21 cellular contexts compared by ENCODE assay signal in genomic region chr20:17828598-17829144, GRCh38.
A peak's percentile ranks its signal among the peaks of the same experiment; 100 is the strongest.
DNase-seq lines count a peak whose midpoint lies in the region; ATAC-seq, FAIRE-seq and TF ChIP-seq lines count a peak whose summit lies in the region.
"Had no signal": no experiment of that assay in that cellular context is flagged by ENCODE, and none has a peak within 500 bp of the region (broad histone marks: within the 10 kb centered on the region; RNA-seq: fewer than 3 reads in every experiment).

No MANE protein-coding gene starts in this region.

- H3K79me2 ChIP-seq in H1 (ENCODE audit: control insufficient read depth in 1 of 2, insufficient read depth in 2 of 2, low read length in 2 of 2) = no peaks in the 10 kb centered on the region

- H3K36me3 ChIP-seq in H1 (ENCODE audit: control insufficient read depth in 2 of 4, insufficient read depth in 4 of 4, low read length in 3 of 4) = no peaks in the 10 kb centered on the region
- H3K36me3 ChIP-seq in sigmoid colon = no peaks in the 10 kb centered on the region
- H3K36me3 ChIP-seq: BLaER1, HAP-1 had no signal

- TF ChIP-seq CTCF in H1 (IDR thresholded peaks at IDR 0.05; ENCODE audit: control extremely low read depth in 1 of 3, insufficient read depth in 1 of 3, low read depth in 1 of 3, low read length in 3 of 3) (no peak), sigmoid colon (IDR thresholded peaks at IDR 0.05) (no peak)

- TF ChIP-seq EP300 in H1 (IDR thresholded peaks at IDR 0.05; ENCODE audit: borderline replicate concordance in 1 of 2, low read depth in 2 of 2, low read length in 2 of 2) (no peak), sigmoid colon (IDR thresholded peaks at IDR 0.05) (no peak)

- H3K4ac ChIP-seq in H1 (replicated peaks; ENCODE audit: insufficient read length, low read depth, low read length) = no peak overlapping the region

- no peak overlapping the region for H3K18ac ChIP-seq in H1 (ENCODE audit: extremely low read depth, low read length)

- H3K9ac ChIP-seq in H1 (replicated peaks in 1 of 4; ENCODE audit: extremely low read depth in 1 of 4, low read depth in 3 of 4, low read length in 3 of 4) = no peak overlapping the region
- H3K9ac ChIP-seq: BLaER1 had no signal

- intact Hi-C loops in cardiac septum (cut with DNase I) = no loop called here
- intact Hi-C loops in left ventricle myocardium superior (cut with micrococcal nuclease) = no loop called here
- intact Hi-C loops in sigmoid colon (cut with DNase I) = no loop called here

- peak overlapping the region; percentile 87 for H4K91ac ChIP-seq in H1 (replicated peaks; ENCODE audit: insufficient read length, low read length)

- H3K27me3 ChIP-seq in H1 (replicated peaks in 1 of 4; ENCODE audit: control insufficient read depth in 3 of 4, extremely low read depth in 1 of 4, insufficient read depth in 3 of 4, low read length in 3 of 4) = no peaks in the 10 kb centered on the region
- H3K27me3 ChIP-seq in sigmoid colon = no peaks in the 10 kb centered on the region
- H3K27me3 ChIP-seq: BLaER1 had no signal

- H2BK120ac ChIP-seq in H1 (replicated peaks; ENCODE audit: low read depth, low read length) = no peak overlapping the region

- no peak overlapping the region for H3K56ac ChIP-seq in H1 (replicated peaks; ENCODE audit: insufficient read length, low read depth, low read length)

- no peak overlapping the region for H2AFZ ChIP-seq in H1 (ENCODE audit: low read length)
- H2AFZ ChIP-seq: GM23338 had no signal

- H3K27ac ChIP-seq in H1 (ENCODE audit: low read depth, low read length) (no peak overlapping the region), sigmoid colon (no peak overlapping the region)
- H3K27ac ChIP-seq: 22Rv1, BLaER1, C4-2B had no signal

- TF ChIP-seq RAD21 in H1 (IDR thresholded peaks at IDR 0.05 in 1 of 2, conservative IDR thresholded peaks at IDR 0.05 in 1 of 2; ENCODE audit: low read depth in 2 of 2, low read length in 2 of 2) = no peak

- no peak overlapping the region for H3K4me3 ChIP-seq in H1 (ENCODE audit: extremely low read depth in 1 of 4, insufficient read depth in 2 of 4, low read depth in 3 of 4, low read length in 4 of 4)
- H3K4me3 ChIP-seq in sigmoid colon = no peak overlapping the region
- H3K4me3 ChIP-seq: BLaER1, GM12878, GM23338, HAP-1 had no signal

- no peak overlapping the region for H4K5ac ChIP-seq in H1 (ENCODE audit: insufficient read length, low read depth, low read length)

- no peak overlapping the region for H2BK20ac ChIP-seq in H1 (ENCODE audit: low read length)

- H3K4me1 ChIP-seq in H1 (replicated peaks in 1 of 4; ENCODE audit: control insufficient read depth in 3 of 4, insufficient read depth in 4 of 4, low read length in 3 of 4) (peaks cover 0 to 3% (median under 1%) of the 10 kb centered on the region in 4 experiments; a peak in 1 of 7 replicates), sigmoid colon (no peaks in the 10 kb centered on the region)
- H3K4me1 ChIP-seq: HAP-1 had no signal

- FAIRE-seq in H1 (lab: Jason Lieb, UNC) = no peak
- FAIRE-seq: A204.1, G401.6, GM12878, H54 had no signal

- 0 out of 2 replicates have a peak overlapping the region, but pooled peaks have one; percentile 2 for H2BK5ac ChIP-seq in H1 (ENCODE audit: low read depth, low read length)

- H2BK15ac ChIP-seq in H1 (ENCODE audit: low read length) = no peak overlapping the region

- H3K79me1 ChIP-seq in H1 (ENCODE audit: low read depth, low read length) = no peaks in the 10 kb centered on the region

- CTCF ChIA-PET in H1 (lab: Charles Lee; ENCODE audit: partially characterized antibody) = interaction anchor here (0.6 kb wide), 1 partner anchor 285 kb away, joined by 3 read pairs; no protein-coding TSS in a partner anchor

- H3K14ac ChIP-seq in H1 (ENCODE audit: insufficient read length) = no peak overlapping the region

- no peaks in the 10 kb centered on the region for H4K20me1 ChIP-seq in H1 (replicated peaks in 1 of 2; ENCODE audit: control insufficient read depth in 1 of 2, insufficient read depth in 2 of 2, low read length in 2 of 2)
- H4K20me1 ChIP-seq: BLaER1 had no signal

- no peak overlapping the region for H2AK5ac ChIP-seq in H1 (ENCODE audit: low read depth, low read length)

- no peak overlapping the region for H4K8ac ChIP-seq in H1 (ENCODE audit: extremely low read depth, insufficient read depth, low read length)

- no peak overlapping the region for H3K23ac ChIP-seq in H1 (ENCODE audit: insufficient read length)

- 81% methylated on average over 6 of the region's 6 CpGs; no CpG with 5 or more reads in 1 of the 2 experiments for WGBS in H1 (ENCODE audit: extremely low coverage in 1 of 2, insufficient coverage in 1 of 2, insufficient read length in 1 of 2, insufficient replicate concordance in 2 of 2, low coverage in 1 of 2, low lambda C conversion rate in 2 of 2, missing lambda C conversion rate in 1 of 2), 2 experiments
- 84 to 89% methylated on average over 6 of the region's 6 CpGs for WGBS in sigmoid colon, 2 donors

- H3K4me2 ChIP-seq in H1 (ENCODE audit: insufficient read depth in 1 of 2, low read depth in 2 of 2, low read length in 2 of 2) = no peak overlapping the region
- H3K4me2 ChIP-seq: BLaER1, GM23338 had no signal

- POLR2A ChIA-PET in H1 (lab: Charles Lee; ENCODE audit: partially characterized antibody) = no interaction called here

- no peaks in the 10 kb centered on the region for H3K23me2 ChIP-seq in H1 (ENCODE audit: low read depth, low read length)

- H3K9me3 ChIP-seq in H1 (ENCODE audit: insufficient read depth in 2 of 2, low read depth in 1 of 2, low read length in 1 of 2) = no peaks in the 10 kb centered on the region
- no peaks in the 10 kb centered on the region for H3K9me3 ChIP-seq in sigmoid colon
- H3K9me3 ChIP-seq: BLaER1, Caco-2, HAP-1 had no signal

- H2BK12ac ChIP-seq in H1 (ENCODE audit: low read depth, low read length) = no peak overlapping the region

- ATAC-seq in left ventricle myocardium superior = no peak
- ATAC-seq in GM18867 (IDR thresholded peaks at IDR 0.05; ENCODE audit: unreplicated experiment) = no peak
- ATAC-seq: CD8-positive, alpha-beta T cell; GM12878; GM23338 had no signal

- TF ChIP-seq POLR2A in H1 (IDR thresholded peaks at IDR 0.05; ENCODE audit: control extremely low read depth in 1 of 2, low read depth in 2 of 2, low read length in 2 of 2) (no peak), sigmoid colon (IDR thresholded peaks at IDR 0.05) (no peak)

- DNase-seq in cardiac septum (ENCODE audit: low spot score) (peak; percentile 49), left ventricle myocardium superior (no peak), H1 (ENCODE audit: low read depth in 1 of 2, low spot score in 2 of 2) (no peak), sigmoid colon (peak; percentile 47), GDM1 (lab: John Stamatoyannopoulos, UW) (no peak)
- DNase-seq: Caco-2; CD4-positive, CD25-positive, alpha-beta regulatory T cell; CD8-positive, alpha-beta T cell; DMS153; DND-41; HFFc6 had no signal

TF ChIP-seq in H1, 55 proteins besides CTCF, POLR2A, EP300 and RAD21:
- TF ChIP-seq KDM5A (IDR thresholded peaks at IDR 0.05; ENCODE audit: low read length) = no peak
- no peak for TF ChIP-seq BRCA1 (IDR thresholded peaks at IDR 0.05; ENCODE audit: low read depth, low read length)
- TF ChIP-seq TAF1 (IDR thresholded peaks at IDR 0.05; ENCODE audit: low read depth, low read length) = no peak
- TF ChIP-seq SP1 (IDR thresholded peaks at IDR 0.05; ENCODE audit: low read depth, low read length) = no peak
- no peak for TF ChIP-seq CBX8 (IDR thresholded peaks at IDR 0.05; ENCODE audit: borderline replicate concordance, low read depth, low read length)

Comparison
In these comparisons a context has a peak if more than half of its experiments do, and no peak if none do; other contexts are left out.
1. DNase-seq: peak in cardiac septum (single experiment) and sigmoid colon (single experiment); none in left ventricle myocardium superior (single experiment), H1 (0 of 2) and GDM1 (single experiment).